12 cellular contexts compared by ENCODE assay signal in genomic region chr11:17986007-17986710, GRCh38. TPM values are rescaled to one million over a fixed set of nuclear protein-coding genes. Genes with fewer than 3 reads are reported as not detected.
DNase-seq lines count a peak whose midpoint lies in the region; ATAC-seq and TF ChIP-seq lines count a peak whose summit lies in the region.
"Had no signal": no experiment of that assay in that cellular context is flagged by ENCODE, and none has a peak within 500 bp of the region (broad histone marks: within the 10 kb centered on the region; RNA-seq: fewer than 3 reads in every experiment).

No MANE protein-coding gene starts in this region.

- H3K9me3 ChIP-seq in sigmoid colon, result no peaks in the 10 kb centered on the region
- H3K9me3 ChIP-seq: neutrophil had no signal

- no peak for TF ChIP-seq EP300 in sigmoid colon (IDR thresholded peaks at IDR 0.05)

- H3K27me3 ChIP-seq in sigmoid colon, result no peaks in the 10 kb centered on the region
- H3K27me3 ChIP-seq: neutrophil had no signal

- 69 to 75% methylated on average over 7 of the region's 7 CpGs for WGBS in sigmoid colon, 2 donors

- peaks cover 0 to 22% (median 11%) of the 10 kb centered on the region in 4 donors for H3K4me1 ChIP-seq in sigmoid colon

- TF ChIP-seq CTCF in fibroblast of the aortic adventitia (IDR thresholded peaks at IDR 0.05; ENCODE audit: insufficient read depth, low read length), result no peak
- no peak for TF ChIP-seq CTCF in sigmoid colon (IDR thresholded peaks at IDR 0.05)

- intact Hi-C loops in sigmoid colon (cut with DNase I), result no loop called here

- TF ChIP-seq POLR2A in sigmoid colon (IDR thresholded peaks at IDR 0.05), result no peak

- DNase-seq in ELR (ENCODE audit: low read depth) (peak; percentile 75), fibroblast of the aortic adventitia (ENCODE audit: low read depth) (peak; percentile 82), sigmoid colon (no peak), NCI-H146 treated with DMSO at 0.1 percent for 48 hours (lab: John Stamatoyannopoulos, UW; ENCODE audit: unreplicated experiment) (no peak), NCI-H510A treated with DMSO at 0.1 percent for 48 hours (lab: John Stamatoyannopoulos, UW) (no peak), NCI-H2081 (lab: John Stamatoyannopoulos, UW) (no peak)
- DNase-seq in stimulated activated CD4-positive, alpha-beta T cell treated with anti-CD3 and anti-CD28 coated beads, Interleukin-2, amount 100 ng/mL, for 24 hours, result no peak
- DNase-seq: activated B cell treated with CpG ODN at 0.5 μM for 24 hours; activated naive CD8-positive, alpha-beta T cell treated with anti-CD3 and anti-CD28 coated beads, Interleukin-2, amount 10 ng/mL, durations not matched to agents 7 days and 5 days; DMS 273 treated with DMSO at 0.1 percent for 48 hours had no signal

- H3K36me3 ChIP-seq in sigmoid colon, result peaks cover 0 to 20% (median 9%) of the 10 kb centered on the region in 4 donors

- peak; percentile 89 for ATAC-seq in SK-N-SH treated with all-trans-retinoic acid at 6 μM for 48 hours

- H3K4me3 ChIP-seq in fibroblast of the aortic adventitia (ENCODE audit: low read depth, low read length), result no peak overlapping the region
- H3K4me3 ChIP-seq in sigmoid colon, result no peak overlapping the region

- peak overlapping the region in 3 of 4 donors; percentile 4 to 66 (median 11) for H3K27ac ChIP-seq in sigmoid colon
- H3K27ac ChIP-seq: neutrophil had no signal

TF ChIP-seq in SK-N-SH treated with all-trans-retinoic acid at 6 μM for 48 hours, 23 proteins besides CTCF, POLR2A, EP300 and RAD21:
- no peak for TF ChIP-seq CREB5 (CRISPR knock-in tag; IDR thresholded peaks at IDR 0.05; ENCODE audit: low read depth)
- TF ChIP-seq ZNF70 (CRISPR knock-in tag; IDR thresholded peaks at IDR 0.05), result no peak
- no peak for TF ChIP-seq POU6F1 (CRISPR knock-in tag; IDR thresholded peaks at IDR 0.05; ENCODE audit: borderline replicate concordance, low read depth)
- no peak for TF ChIP-seq PPARA (CRISPR knock-in tag; IDR thresholded peaks at IDR 0.05; ENCODE audit: borderline replicate concordance)
- TF ChIP-seq RARB (CRISPR knock-in tag; IDR thresholded peaks at IDR 0.05), result no peak
- TF ChIP-seq GLIS3 (CRISPR knock-in tag; IDR thresholded peaks at IDR 0.05), result no peak
- TF ChIP-seq ZNF565 (CRISPR knock-in tag; conservative IDR thresholded peaks at IDR 0.05; ENCODE audit: low read depth), result no peak
- TF ChIP-seq OSR1 (CRISPR knock-in tag; IDR thresholded peaks at IDR 0.05), result no peak
- no peak for TF ChIP-seq ISL1 (CRISPR knock-in tag; IDR thresholded peaks at IDR 0.05)
- no peak for TF ChIP-seq SNAI2 (CRISPR knock-in tag; IDR thresholded peaks at IDR 0.05)
- no peak for TF ChIP-seq ZFP30 (CRISPR knock-in tag; IDR thresholded peaks at IDR 0.05)
- no peak for TF ChIP-seq CSDC2 (CRISPR knock-in tag; IDR thresholded peaks at IDR 0.05)
- no peak for TF ChIP-seq TCF4 (CRISPR knock-in tag; IDR thresholded peaks at IDR 0.05; ENCODE audit: borderline replicate concordance)

RNA-seq across cellular contexts. Expression of gene SERGEF, which starts 26.7 kb away (rescaled TPM):
- total RNA-seq in fibroblast of the aortic adventitia (ENCODE audit: low replicate concordance) (16.9 and 20.7 TPM in 2 replicates), sigmoid colon (10 to 100 TPM; 28.8 to 50.4 (median 44.6) TPM)
- 10 to 100 TPM; 24.0 to 30.7 (median 30.6) TPM for polyA plus RNA-seq in sigmoid colon

RNA-seq across cellular contexts. Expression of gene TPH1, which starts 59.9 kb away (rescaled TPM):
- total RNA-seq in fibroblast of the aortic adventitia (ENCODE audit: low replicate concordance) (0.18 and 1.2 TPM in 2 replicates), sigmoid colon (1 to 10 TPM in 1 of 4 donors, under 1 TPM in 3; 0.28 to 1.2 (median 0.34) TPM)
- 1 to 10 TPM in 2 of 3 donors, under 1 TPM in 1; 0.79 to 4.6 (median 3.6) TPM for polyA plus RNA-seq in sigmoid colon

Comparison
In these comparisons a context has a peak if more than half of its experiments do, and no peak if none do; other contexts are left out.
1. DNase-seq: peak in ELR (single experiment) and fibroblast of the aortic adventitia (single experiment); none in sigmoid colon (single experiment), NCI-H146 treated with DMSO at 0.1 percent for 48 hours (single experiment), NCI-H510A treated with DMSO at 0.1 percent for 48 hours (single experiment), NCI-H2081 (0 of 2) and stimulated activated CD4-positive, alpha-beta T cell treated with anti-CD3 and anti-CD28 coated beads, Interleukin-2, amount 100 ng/mL, for 24 hours (0 of 2).